In the genomic region with DNA sequence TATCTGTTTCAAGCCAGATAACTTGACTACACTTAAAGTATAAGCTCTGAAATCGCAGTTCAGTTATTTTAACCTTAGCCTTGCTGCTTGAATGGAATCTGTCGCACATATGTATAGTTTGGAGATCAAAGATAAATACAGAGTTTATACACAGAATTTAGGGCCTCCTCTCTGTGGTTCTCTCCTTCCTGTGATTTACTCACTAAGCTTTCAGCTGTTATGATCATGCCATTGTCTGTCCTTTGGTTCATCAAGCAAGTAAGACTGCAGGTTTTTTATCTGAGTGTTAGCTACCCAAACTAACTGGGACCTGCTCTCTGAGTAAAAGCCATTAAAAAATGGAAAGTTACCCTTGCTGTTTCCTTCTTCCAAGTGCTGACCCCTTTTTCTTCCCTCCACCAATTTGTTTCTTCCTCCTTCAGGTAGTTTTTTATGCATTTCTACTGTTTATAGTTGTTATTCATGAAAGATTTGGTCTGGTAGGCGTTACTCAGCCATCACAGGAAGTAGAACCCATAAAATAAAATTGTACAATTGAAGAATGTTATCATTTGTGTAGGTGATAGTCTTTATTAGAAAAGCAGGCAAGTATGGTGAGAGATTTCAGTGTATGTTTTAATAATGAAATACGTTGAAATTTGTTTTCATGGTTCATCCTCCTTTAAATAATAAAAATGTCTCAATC, we compare ENCODE assay signal across 20 cellular contexts. TPM values are rescaled to one million over a fixed set of nuclear protein-coding genes. Genes with fewer than 3 reads are reported as not detected.
A peak's percentile ranks its signal among the peaks of the same experiment; 100 is the strongest.
DNase-seq lines count a peak whose midpoint lies in the region; ATAC-seq and TF ChIP-seq lines count a peak whose summit lies in the region.
"Had no signal": no experiment of that assay in that cellular context is flagged by ENCODE, and none has a peak within 500 bp of the region (broad histone marks: within the 10 kb centered on the region; RNA-seq: fewer than 3 reads in every experiment).

No MANE protein-coding gene starts in this region.

- H4K20me1 ChIP-seq in DND-41 (ENCODE audit: insufficient read depth, low read length), result peaks cover 51% of the 10 kb centered on the region

- ATAC-seq in DND-41 (ENCODE audit: insufficient read depth, low read depth) (peak; percentile 86), HG03196 (IDR thresholded peaks at IDR 0.05; ENCODE audit: unreplicated experiment) (no peak)
- ATAC-seq in activated CD8-positive, alpha-beta T cell treated with anti-CD3 and anti-CD28 coated beads, Interleukin-2, amount 10 ng/mL, durations not matched to agents 7 days and 5 days, result peak; percentile 75
- ATAC-seq in naive thymus-derived CD8-positive, alpha-beta T cell, result peak; percentile 92
- ATAC-seq: GM23338, heart left ventricle, left cardiac atrium had no signal

- H3K4me1 ChIP-seq in DND-41 (ENCODE audit: insufficient read depth, low read length), result peaks cover 63% of the 10 kb centered on the region

- H3K27ac Mint-ChIP-seq in activated CD4-positive, alpha-beta T cell treated with anti-CD3 and anti-CD28 coated beads, Interleukin-2, amount 10 ng/mL, durations not matched to agents 24 days and 14 days, result no peak overlapping the region
- no peak overlapping the region for H3K27ac Mint-ChIP-seq in activated CD8-positive, alpha-beta T cell treated with anti-CD3 and anti-CD28 coated beads, Interleukin-2, amount 10 ng/mL, durations not matched to agents 7 days and 5 days
- no peak overlapping the region for H3K27ac Mint-ChIP-seq in naive thymus-derived CD8-positive, alpha-beta T cell
- H3K27ac Mint-ChIP-seq: GM23338 had no signal

- H3K27ac ChIP-seq in DND-41 (ENCODE audit: low read length), result peak overlapping the region; percentile 58
- H3K27ac ChIP-seq: heart left ventricle, upper lobe of left lung had no signal

- H3K4me3 ChIP-seq in DND-41 (ENCODE audit: low read depth in 1 of 2, low read length in 2 of 2), result no peak overlapping the region
- H3K4me3 ChIP-seq: GM23338, heart left ventricle, upper lobe of left lung had no signal

- no peak for TF ChIP-seq CTCF in DND-41 (IDR thresholded peaks at IDR 0.05; ENCODE audit: borderline replicate concordance, extremely low read depth, low read length, poor library complexity, severe bottlenecking)

- peak; percentile 73 for DNase-seq in activated CD4-positive, alpha-beta T cell treated with anti-CD3 and anti-CD28 coated beads, Interleukin-2, amount 10 ng/mL, durations not matched to agents 24 days and 14 days
- DNase-seq in activated CD4-positive, alpha-beta T cell treated with anti-CD3 and anti-CD28 coated beads for 4 hours, result no peak
- DNase-seq in DND-41, result peak; percentile 33
- DNase-seq in activated CD8-positive, alpha-beta T cell treated with anti-CD3 and anti-CD28 coated beads, Interleukin-2, amount 10 ng/mL, durations not matched to agents 7 days and 5 days, result no peak
- peak in 4 of 10 donors; percentile 32 to 70 (median 53) for DNase-seq in naive thymus-derived CD8-positive, alpha-beta T cell
- DNase-seq in NCI-H1092 treated with DMSO at 0.1 percent for 48 hours (lab: John Stamatoyannopoulos, UW), result no peak
- no peak for DNase-seq in anterior cingulate cortex (lab: John Stamatoyannopoulos, UW)
- DNase-seq: activated effector memory CD4-positive, alpha-beta T cell treated with anti-CD3 and anti-CD28 coated beads, Interleukin-2, amount 50 U/mL, for 16 hours; amniotic stem cell; EL; heart left ventricle; left cardiac atrium; NCI-H146; NCI-H524; retina; stimulated activated CD4-positive, alpha-beta T cell treated with anti-CD3 and anti-CD28 coated beads, Interleukin-4, amount 100 ng/mL, for 24 hours; upper lobe of left lung had no signal

- H3K4me3 Mint-ChIP-seq in activated CD4-positive, alpha-beta T cell treated with anti-CD3 and anti-CD28 coated beads, Interleukin-2, amount 10 ng/mL, durations not matched to agents 24 days and 14 days, result no peak overlapping the region
- H3K4me3 Mint-ChIP-seq in activated CD8-positive, alpha-beta T cell treated with anti-CD3 and anti-CD28 coated beads, Interleukin-2, amount 10 ng/mL, durations not matched to agents 7 days and 5 days, result no peak overlapping the region
- H3K4me3 Mint-ChIP-seq in naive thymus-derived CD8-positive, alpha-beta T cell, result no peak overlapping the region
- H3K4me3 Mint-ChIP-seq: GM23338 had no signal

- no peak overlapping the region for H2AFZ ChIP-seq in DND-41 (ENCODE audit: low read depth, low read length)
- H2AFZ ChIP-seq: GM23338 had no signal

- CTCF ChIA-PET in activated CD8-positive, alpha-beta T cell treated with anti-CD3 and anti-CD28 coated beads, Interleukin-2, amount 10 ng/mL, durations not matched to agents 7 days and 5 days (lab: Charles Lee), result interaction anchor here (0.7 to 1.2 kb wide), 3 partner anchors 33 to 338 kb away, joined by 3 read pairs; no protein-coding TSS in a partner anchor

- peaks cover 20% of the 10 kb centered on the region for H3K36me3 ChIP-seq in DND-41 (ENCODE audit: insufficient read depth, low read length)

- H3K79me2 ChIP-seq in DND-41 (ENCODE audit: insufficient read depth, low read length), result peaks cover 99% of the 10 kb centered on the region

- peaks cover 46% of the 10 kb centered on the region for H3K4me1 Mint-ChIP-seq in activated CD4-positive, alpha-beta T cell treated with anti-CD3 and anti-CD28 coated beads, Interleukin-2, amount 10 ng/mL, durations not matched to agents 24 days and 14 days
- H3K4me1 Mint-ChIP-seq in activated CD8-positive, alpha-beta T cell treated with anti-CD3 and anti-CD28 coated beads, Interleukin-2, amount 10 ng/mL, durations not matched to agents 7 days and 5 days (ENCODE audit: low read depth), result peaks cover 48% of the 10 kb centered on the region
- H3K4me1 Mint-ChIP-seq in naive thymus-derived CD8-positive, alpha-beta T cell, result peaks cover 19 to 64% (median 40%) of the 10 kb centered on the region in 4 donors

- no peaks in the 10 kb centered on the region for H3K27me3 ChIP-seq in DND-41 (ENCODE audit: insufficient read depth, low read length, poor library complexity)
- H3K27me3 ChIP-seq: heart left ventricle, upper lobe of left lung had no signal

- peaks cover 40% of the 10 kb centered on the region for H3K36me3 Mint-ChIP-seq in activated CD4-positive, alpha-beta T cell treated with anti-CD3 and anti-CD28 coated beads, Interleukin-2, amount 10 ng/mL, durations not matched to agents 24 days and 14 days (ENCODE audit: low read depth)
- peaks cover 42% of the 10 kb centered on the region for H3K36me3 Mint-ChIP-seq in activated CD8-positive, alpha-beta T cell treated with anti-CD3 and anti-CD28 coated beads, Interleukin-2, amount 10 ng/mL, durations not matched to agents 7 days and 5 days (ENCODE audit: low read depth)
- peaks cover 16 to 26% (median 17%) of the 10 kb centered on the region in 3 donors for H3K36me3 Mint-ChIP-seq in naive thymus-derived CD8-positive, alpha-beta T cell

- peak overlapping the region; percentile 49 for H3K4me2 ChIP-seq in DND-41 (ENCODE audit: insufficient read depth, low read length)
- H3K4me2 ChIP-seq: GM23338 had no signal

- intact Hi-C loops in activated CD4-positive, alpha-beta T cell treated with anti-CD3 and anti-CD28 coated beads, Interleukin-2, amount 10 ng/mL, durations not matched to agents 24 days and 14 days (cut with micrococcal nuclease), result loop anchor here (5.0 kb wide), 1 partner anchor 41 kb away; no protein-coding TSS in a partner anchor

- POLR2A ChIA-PET in activated CD8-positive, alpha-beta T cell treated with anti-CD3 and anti-CD28 coated beads, Interleukin-2, amount 10 ng/mL, durations not matched to agents 7 days and 5 days (lab: Charles Lee), result interaction anchor here (0.7 to 1.2 kb wide), 3 partner anchors 48 to 280 kb away, joined by 3 to 5 read pairs (median 4); a partner anchor contains a TSS
- POLR2A ChIA-PET in naive thymus-derived CD8-positive, alpha-beta T cell (lab: Charles Lee), result interaction anchor here (0.6 to 1.2 kb wide), 3 partner anchors 9 to 49 kb away, joined by 3 to 9 read pairs (median 4); a partner anchor contains a TSS

- 0 out of 2 replicates have a peak overlapping the region, but pooled peaks have one; percentile 2 for H3K9ac ChIP-seq in DND-41 (ENCODE audit: low read depth, low read length)

- no peaks in the 10 kb centered on the region for H3K9me3 Mint-ChIP-seq in activated CD4-positive, alpha-beta T cell treated with anti-CD3 and anti-CD28 coated beads, Interleukin-2, amount 10 ng/mL, durations not matched to agents 24 days and 14 days
- H3K9me3 Mint-ChIP-seq in activated CD8-positive, alpha-beta T cell treated with anti-CD3 and anti-CD28 coated beads, Interleukin-2, amount 10 ng/mL, durations not matched to agents 7 days and 5 days (ENCODE audit: insufficient read depth), result peaks cover 9% of the 10 kb centered on the region
- peaks cover 0 to 9% (median 5%) of the 10 kb centered on the region in 9 donors for H3K9me3 Mint-ChIP-seq in naive thymus-derived CD8-positive, alpha-beta T cell
- H3K9me3 Mint-ChIP-seq: GM23338 had no signal

- H3K27me3 Mint-ChIP-seq in activated CD4-positive, alpha-beta T cell treated with anti-CD3 and anti-CD28 coated beads, Interleukin-2, amount 10 ng/mL, durations not matched to agents 24 days and 14 days, result no peaks in the 10 kb centered on the region
- no peaks in the 10 kb centered on the region for H3K27me3 Mint-ChIP-seq in activated CD8-positive, alpha-beta T cell treated with anti-CD3 and anti-CD28 coated beads, Interleukin-2, amount 10 ng/mL, durations not matched to agents 7 days and 5 days (ENCODE audit: low read depth)
- H3K27me3 Mint-ChIP-seq in naive thymus-derived CD8-positive, alpha-beta T cell, result no peaks in the 10 kb centered on the region

- H3K9me3 ChIP-seq in DND-41 (ENCODE audit: insufficient read depth, low read length, severe bottlenecking), result no peaks in the 10 kb centered on the region
- H3K9me3 ChIP-seq: heart left ventricle, upper lobe of left lung had no signal

RNA-seq across cellular contexts. Expression of a gene that starts 33.7 kb away (rescaled TPM):
- 10.1 and 10.9 TPM in 2 replicates for total RNA-seq in activated CD4-positive, alpha-beta T cell treated with anti-CD3 and anti-CD28 coated beads, Interleukin-2, amount 10 ng/mL, durations not matched to agents 24 days and 14 days
- total RNA-seq in activated CD8-positive, alpha-beta T cell treated with anti-CD3 and anti-CD28 coated beads, Interleukin-2, amount 10 ng/mL, durations not matched to agents 7 days and 5 days, result 10 to 100 TPM; 10.1 TPM
- total RNA-seq in naive thymus-derived CD8-positive, alpha-beta T cell, result 1 to 10 TPM; 5.1 to 6.0 TPM
- polyA plus RNA-seq in naive thymus-derived CD8-positive, alpha-beta T cell, result under 1 TPM; 0.30 to 0.80 (median 0.37) TPM
- total RNA-seq: epithelial cell of proximal tubule had no signal

RNA-seq across cellular contexts. Expression of a gene that starts 48.9 kb away (rescaled TPM):
- total RNA-seq in activated CD4-positive, alpha-beta T cell treated with anti-CD3 and anti-CD28 coated beads, Interleukin-2, amount 10 ng/mL, durations not matched to agents 24 days and 14 days, result 135 and 136 TPM in 2 replicates
- 100 to 1,000 TPM; 113 to 115 TPM for total RNA-seq in activated CD8-positive, alpha-beta T cell treated with anti-CD3 and anti-CD28 coated beads, Interleukin-2, amount 10 ng/mL, durations not matched to agents 7 days and 5 days
- total RNA-seq in naive thymus-derived CD8-positive, alpha-beta T cell, result 100 to 1,000 TPM; 114 to 117 TPM
- 10 to 100 TPM in 2 of 3 donors, 1 to 10 TPM in 1; 9.5 to 14.1 (median 12.9) TPM for polyA plus RNA-seq in naive thymus-derived CD8-positive, alpha-beta T cell

Comparison
In these comparisons a context has a peak if more than half of its experiments do, and no peak if none do; other contexts are left out.
1. DNase-seq: peak in activated CD4-positive, alpha-beta T cell treated with anti-CD3 and anti-CD28 coated beads, Interleukin-2, amount 10 ng/mL, durations not matched to agents 24 days and 14 days (single experiment) and DND-41 (single experiment); none in activated CD4-positive, alpha-beta T cell treated with anti-CD3 and anti-CD28 coated beads for 4 hours (0 of 2), activated CD8-positive, alpha-beta T cell treated with anti-CD3 and anti-CD28 coated beads, Interleukin-2, amount 10 ng/mL, durations not matched to agents 7 days and 5 days (single experiment), NCI-H1092 treated with DMSO at 0.1 percent for 48 hours (single experiment) and anterior cingulate cortex (0 of 58).